15 cellular contexts compared by ENCODE assay signal in the genomic region with DNA sequence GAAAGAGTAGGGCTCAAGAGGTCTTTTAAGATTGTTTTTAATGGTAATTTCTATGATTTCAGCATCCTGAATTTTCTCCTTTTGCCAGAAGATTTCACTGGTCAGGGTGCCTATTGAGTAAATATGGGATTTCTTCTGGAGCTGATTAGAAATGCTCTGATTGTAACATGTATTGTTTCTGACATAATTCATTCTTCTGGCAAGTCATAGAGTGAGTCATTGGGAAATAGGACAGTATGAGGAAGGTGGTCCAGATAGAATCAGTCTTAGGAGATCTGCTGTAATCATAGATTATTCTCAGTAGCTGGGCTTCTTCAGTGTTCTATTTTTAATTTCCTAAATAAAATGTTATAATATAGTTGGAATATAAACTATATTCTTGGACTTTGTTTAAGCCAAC.
"Had no signal": no experiment of that assay in that cellular context is flagged by ENCODE, and none has a peak within 500 bp of the region (broad histone marks: within the 10 kb centered on the region; RNA-seq: fewer than 3 reads in every experiment).

No MANE protein-coding gene starts in this region.

- H3K4me1 ChIP-seq: right atrium auricular region, tibial nerve, vagina had no signal

- H3K4me3 ChIP-seq: lung, mucosa of descending colon, right atrium auricular region, smooth muscle cell, tibial nerve, vagina had no signal

- DNase-seq: activated CD4-positive, alpha-beta T cell treated with anti-CD3 and anti-CD28 coated beads, Interleukin-2, amount 50 U/mL, for 4 hours; activated CD4-positive, CD25-positive, alpha-beta regulatory T cell treated with anti-CD3 and anti-CD28 coated beads, Interleukin-2, amount 50 U/mL, for 72 hours; activated T-cell treated with anti-CD3 and anti-CD28 coated beads, Interleukin-2, amount 50 U/mL, for 1 hour; glutamatergic neuron; left colon; mucosa of descending colon; natural killer cell; nucleus accumbens had no signal

- H3K36me3 ChIP-seq: right atrium auricular region, tibial nerve, vagina had no signal

- H3K27ac ChIP-seq: right atrium auricular region, tibial nerve, vagina had no signal

- ATAC-seq: activated naive CD4-positive, alpha-beta T cell treated with anti-CD3 and anti-CD28 coated beads, Interleukin-2, amount 50 U/mL, for 72 hours; left colon; mucosa of descending colon; natural killer cell; stimulated activated effector memory CD8-positive, alpha-beta T cell treated with anti-CD3 and anti-CD28 coated beads, Interleukin-12 subunit alpha, Interleukin-12 subunit beta, amount 100 ng/mL, for 72 hours had no signal

- H3K27me3 ChIP-seq: right atrium auricular region, tibial nerve, vagina had no signal

- H3K9me3 ChIP-seq: mucosa of descending colon, right atrium auricular region, tibial nerve, vagina had no signal

- H3K4me2 ChIP-seq: smooth muscle cell had no signal
